28 cellular contexts compared by ENCODE assay signal in genomic region chrX:37470711-37471110, GRCh38.
"Had no signal": no experiment of that assay in that cellular context is flagged by ENCODE, and none has a peak within 500 bp of the region (broad histone marks: within the 10 kb centered on the region; RNA-seq: fewer than 3 reads in every experiment).

No MANE protein-coding gene starts in this region.

- DNase-seq: hypothalamus; immature natural killer cell; kidney; left ventricle myocardium inferior; mesenchymal stem cell; naive thymus-derived CD8-positive, alpha-beta T cell; nephron progenitor cell; occipital lobe; psoas muscle; right lobe of liver; stimulated activated CD4-positive, alpha-beta T cell treated with anti-CD3 and anti-CD28 coated beads, Interleukin-1b, Interleukin-23, amount 100 ng/mL, for 48 hours; stimulated activated CD4-positive, alpha-beta T cell treated with anti-CD3 and anti-CD28 coated beads, Interleukin-2, amount 100 ng/mL, for 48 hours; stimulated activated CD4-positive, alpha-beta T cell treated with anti-CD3 and anti-CD28 coated beads, Interleukin-4, amount 100 ng/mL, for 4 hours; stimulated activated CD8-positive, alpha-beta memory T cell treated with anti-CD3 and anti-CD28 coated beads, Interleukin-4, amount 100 ng/mL, for 48 hours; stimulated activated naive CD4-positive, alpha-beta T cell treated with Interleukin-2 at 50 U/mL for 16 hours; stimulated activated naive CD8-positive, alpha-beta T cell treated with anti-CD3 and anti-CD28 coated beads, Interleukin-15, amount 100 ng/mL, for 72 hours; substantia nigra; uterus had no signal

- H2AFZ ChIP-seq: neural progenitor cell, parathyroid adenoma had no signal

- H3K27ac ChIP-seq: left ventricle myocardium inferior, neural progenitor cell, neutrophil, parathyroid adenoma, psoas muscle, right atrium auricular region, right lobe of liver, tibial nerve, uterus had no signal

- H3K4me3 Mint-ChIP-seq: immature natural killer cell; naive thymus-derived CD8-positive, alpha-beta T cell; nephron progenitor cell; neural progenitor cell; stimulated activated memory B cell treated with anti-CD40 and anti-IgM and Interleukin-4, amounts not matched to agents 10 μg/mL and 1 μg/mL and 100 μg/mL, for 72 hours; stimulated activated naive CD8-positive, alpha-beta T cell treated with anti-CD3 and anti-CD28 coated beads, Interleukin-15, amount 100 ng/mL, for 72 hours; type B pancreatic cell had no signal

- H3K79me2 ChIP-seq: parathyroid adenoma had no signal

- H3K36me3 Mint-ChIP-seq: immature natural killer cell; naive thymus-derived CD8-positive, alpha-beta T cell; neural progenitor cell; stimulated activated memory B cell treated with anti-CD40 and anti-IgM and Interleukin-4, amounts not matched to agents 10 μg/mL and 1 μg/mL and 100 μg/mL, for 72 hours; type B pancreatic cell had no signal

- H3K27me3 Mint-ChIP-seq: naive thymus-derived CD8-positive, alpha-beta T cell; stimulated activated memory B cell treated with anti-CD40 and anti-IgM and Interleukin-4, amounts not matched to agents 10 μg/mL and 1 μg/mL and 100 μg/mL, for 72 hours; stimulated activated naive CD8-positive, alpha-beta T cell treated with anti-CD3 and anti-CD28 coated beads, Interleukin-15, amount 100 ng/mL, for 72 hours; type B pancreatic cell had no signal

- FAIRE-seq: islet of Langerhans, kidney had no signal

- H3K27me3 ChIP-seq: neural progenitor cell, neutrophil, right atrium auricular region, right lobe of liver, tibial nerve, uterus had no signal

- H3K4me1 Mint-ChIP-seq: immature natural killer cell; naive thymus-derived CD8-positive, alpha-beta T cell; nephron progenitor cell; neural progenitor cell; stimulated activated memory B cell treated with anti-CD40 and anti-IgM and Interleukin-4, amounts not matched to agents 10 μg/mL and 1 μg/mL and 100 μg/mL, for 72 hours; stimulated activated naive CD8-positive, alpha-beta T cell treated with anti-CD3 and anti-CD28 coated beads, Interleukin-15, amount 100 ng/mL, for 72 hours had no signal

- ATAC-seq: naive thymus-derived CD8-positive, alpha-beta T cell; psoas muscle; right lobe of liver; stimulated activated memory B cell treated with anti-CD40 and anti-IgM and Interleukin-4, amounts not matched to agents 10 μg/mL and 1 μg/mL and 100 μg/mL, for 72 hours; stimulated activated naive CD8-positive, alpha-beta T cell treated with anti-CD3 and anti-CD28 coated beads, Interleukin-15, amount 100 ng/mL, for 72 hours had no signal

- H3K36me3 ChIP-seq: left ventricle myocardium inferior, neural progenitor cell, neutrophil, right atrium auricular region, right lobe of liver, tibial nerve, uterus had no signal

- H3K9me3 Mint-ChIP-seq: naive thymus-derived CD8-positive, alpha-beta T cell; nephron progenitor cell; neural progenitor cell; stimulated activated memory B cell treated with anti-CD40 and anti-IgM and Interleukin-4, amounts not matched to agents 10 μg/mL and 1 μg/mL and 100 μg/mL, for 72 hours; stimulated activated naive CD8-positive, alpha-beta T cell treated with anti-CD3 and anti-CD28 coated beads, Interleukin-15, amount 100 ng/mL, for 72 hours; type B pancreatic cell had no signal

- H3K9me3 ChIP-seq: left ventricle myocardium inferior, neutrophil, psoas muscle, right atrium auricular region, right lobe of liver, tibial nerve, uterus had no signal

- H3K9ac ChIP-seq: neural progenitor cell, parathyroid adenoma had no signal

- H3K4me1 ChIP-seq: left ventricle myocardium inferior, parathyroid adenoma, psoas muscle, right atrium auricular region, right lobe of liver, tibial nerve, uterus had no signal

- H3K4me3 ChIP-seq: left ventricle myocardium inferior, lung, neural progenitor cell, psoas muscle, right atrium auricular region, right lobe of liver, smooth muscle cell, tibial nerve, uterus had no signal

- H3K27ac Mint-ChIP-seq: immature natural killer cell; naive thymus-derived CD8-positive, alpha-beta T cell; nephron progenitor cell; neural progenitor cell; stimulated activated memory B cell treated with anti-CD40 and anti-IgM and Interleukin-4, amounts not matched to agents 10 μg/mL and 1 μg/mL and 100 μg/mL, for 72 hours; stimulated activated naive CD8-positive, alpha-beta T cell treated with anti-CD3 and anti-CD28 coated beads, Interleukin-15, amount 100 ng/mL, for 72 hours; type B pancreatic cell had no signal

- H3K4me2 ChIP-seq: neural progenitor cell, smooth muscle cell had no signal
